25 cellular contexts compared by ENCODE assay signal in genomic region chr20:53960586-53961386, GRCh38.
DNase-seq lines count a peak whose midpoint lies in the region; ATAC-seq, FAIRE-seq and TF ChIP-seq lines count a peak whose summit lies in the region.
"Had no signal": no experiment of that assay in that cellular context is flagged by ENCODE, and none has a peak within 500 bp of the region (broad histone marks: within the 10 kb centered on the region; RNA-seq: fewer than 3 reads in every experiment).

No MANE protein-coding gene starts in this region.

- H3K36me3 ChIP-seq in left ventricle myocardium inferior, result no peaks in the 10 kb centered on the region
- H3K36me3 ChIP-seq: HAP-1, lower lobe of right lung, neutrophil, upper lobe of right lung had no signal

- H3K36me3 Mint-ChIP-seq in mesothelial cell of epicardium (no peaks in the 10 kb centered on the region), type B pancreatic cell (peaks cover 4% of the 10 kb centered on the region)
- no peaks in the 10 kb centered on the region for H3K36me3 Mint-ChIP-seq in CD4-positive, alpha-beta T cell (ENCODE audit: low read depth)
- H3K36me3 Mint-ChIP-seq: activated naive CD4-positive, alpha-beta T cell treated with anti-CD3 and anti-CD28 coated beads, Interleukin-2, amount 10 ng/mL, durations not matched to agents 7 days and 5 days had no signal

- TF ChIP-seq CTCF in left ventricle myocardium inferior (IDR thresholded peaks at IDR 0.05; ENCODE audit: borderline replicate concordance) (no peak), mesothelial cell of epicardium (IDR thresholded peaks at IDR 0.05; ENCODE audit: unreplicated experiment) (no peak), type B pancreatic cell (conservative IDR thresholded peaks at IDR 0.05) (no peak)
- no peak for TF ChIP-seq CTCF in CD4-positive, alpha-beta T cell (IDR thresholded peaks at IDR 0.05)

- DNase-seq in left ventricle myocardium inferior, result no peak
- no peak for DNase-seq in right cardiac atrium
- DNase-seq in mesothelial cell of epicardium (ENCODE audit: low spot score in 2 of 2, unreplicated experiment in 2 of 2), result no peak
- no peak for DNase-seq in type B pancreatic cell (ENCODE audit: extremely low spot score, unreplicated experiment)
- no peak for DNase-seq in CD4-positive, alpha-beta T cell
- no peak for DNase-seq in HUDEP-2 (lab: John Stamatoyannopoulos, UW; ENCODE audit: unreplicated experiment in 76 of 76)
- no peak for DNase-seq in D341Med (ENCODE audit: low spot score)
- DNase-seq: activated CD4-positive, alpha-beta T cell treated with anti-CD3 and anti-CD28 coated beads for 48 hours; activated naive CD4-positive, alpha-beta T cell treated with anti-CD3 and anti-CD28 coated beads, Interleukin-2, amount 10 ng/mL, durations not matched to agents 7 days and 5 days; activated T-cell treated with anti-CD3 and anti-CD28 coated beads, Interleukin-2, amount 50 U/mL, for 72 hours; erythroblast; islet precursor cell; lower lobe of right lung; NCI-H1694; NCI-H69; Right ventricle myocardium superior; stimulated activated CD4-positive, alpha-beta T cell treated with anti-CD3 and anti-CD28 coated beads, Interleukin-4, amount 100 ng/mL, for 24 hours; upper lobe of right lung had no signal

- H3K27ac Mint-ChIP-seq in mesothelial cell of epicardium (peak overlapping the region; percentile 52), type B pancreatic cell (peak overlapping the region; percentile 73)
- no peak overlapping the region for H3K27ac Mint-ChIP-seq in CD4-positive, alpha-beta T cell
- H3K27ac Mint-ChIP-seq: activated naive CD4-positive, alpha-beta T cell treated with anti-CD3 and anti-CD28 coated beads, Interleukin-2, amount 10 ng/mL, durations not matched to agents 7 days and 5 days; activated T-cell treated with anti-CD3 and anti-CD28 coated beads, Interleukin-2, amount 50 U/mL, for 72 hours; stimulated activated naive CD8-positive, alpha-beta T cell treated with anti-CD3 and anti-CD28 coated beads, Interleukin-15, Interleukin-2, amounts not matched to agents 100 ng/mL and 50 ng/mL, for 24 hours; T-helper 1 cell treated with Interleukin-12 subunit alpha and Interleukin-12 subunit beta and Interleukin-4 antibody, amounts not matched to agents 30 μg/mL and 1 μg/mL, for 36 hours had no signal

- H3K4me1 Mint-ChIP-seq in mesothelial cell of epicardium (peaks cover 14% of the 10 kb centered on the region), type B pancreatic cell (ENCODE audit: unreplicated experiment) (peaks cover 9% of the 10 kb centered on the region)
- H3K4me1 Mint-ChIP-seq in CD4-positive, alpha-beta T cell (ENCODE audit: low read depth), result no peaks in the 10 kb centered on the region
- H3K4me1 Mint-ChIP-seq: central memory CD8-positive, alpha-beta T cell had no signal

- H3K27me3 Mint-ChIP-seq in mesothelial cell of epicardium (ENCODE audit: low read depth), result peaks cover 3% of the 10 kb centered on the region
- H3K27me3 Mint-ChIP-seq in type B pancreatic cell, result no peaks in the 10 kb centered on the region
- H3K27me3 Mint-ChIP-seq in CD4-positive, alpha-beta T cell, result peaks cover 6% of the 10 kb centered on the region

- H3K9me3 Mint-ChIP-seq in mesothelial cell of epicardium (no peaks in the 10 kb centered on the region), type B pancreatic cell (no peaks in the 10 kb centered on the region)
- H3K9me3 Mint-ChIP-seq in CD4-positive, alpha-beta T cell, result no peaks in the 10 kb centered on the region
- H3K9me3 Mint-ChIP-seq: activated naive CD4-positive, alpha-beta T cell treated with anti-CD3 and anti-CD28 coated beads, Interleukin-2, amount 10 ng/mL, durations not matched to agents 7 days and 5 days; activated T-cell treated with anti-CD3 and anti-CD28 coated beads, Interleukin-2, amount 50 U/mL, for 72 hours; central memory CD8-positive, alpha-beta T cell; stimulated activated naive CD8-positive, alpha-beta T cell treated with anti-CD3 and anti-CD28 coated beads, Interleukin-15, Interleukin-2, amounts not matched to agents 100 ng/mL and 50 ng/mL, for 24 hours; T-helper 1 cell treated with Interleukin-12 subunit alpha and Interleukin-12 subunit beta and Interleukin-4 antibody, amounts not matched to agents 30 μg/mL and 1 μg/mL, for 36 hours had no signal

- intact Hi-C loops in left ventricle myocardium inferior (cut with micrococcal nuclease), result no loop called here
- intact Hi-C loops in right cardiac atrium (cut with DNase I), result no loop called here
- intact Hi-C loops in CD4-positive, alpha-beta T cell (cut with DNase I, micrococcal nuclease), result no loop called here

- H3K27ac ChIP-seq in left ventricle myocardium inferior (replicated peaks) (peak overlapping the region; percentile 62), right cardiac atrium (ENCODE audit: low read length) (no peak overlapping the region)
- H3K27ac ChIP-seq in CD4-positive, alpha-beta T cell (ENCODE audit: low read depth, low read length), result no peak overlapping the region
- H3K27ac ChIP-seq: C4-2B, lower lobe of right lung, neutrophil, upper lobe of right lung had no signal

- WGBS in right cardiac atrium, result 48% methylated on average over 2 of the region's 2 CpGs

- no peak for ATAC-seq in right cardiac atrium
- no peak for ATAC-seq in CD4-positive, alpha-beta T cell (ENCODE audit: poor library complexity)
- ATAC-seq: activated T-cell treated with anti-CD3 and anti-CD28 coated beads, Interleukin-2, amount 50 U/mL, for 72 hours; lower lobe of right lung; upper lobe of right lung had no signal

- H3K4me3 ChIP-seq in left ventricle myocardium inferior (no peak overlapping the region), right cardiac atrium (ENCODE audit: low read length) (no peak overlapping the region)
- H3K4me3 ChIP-seq: HAP-1, lower lobe of right lung, upper lobe of right lung had no signal

- H3K4me3 Mint-ChIP-seq in mesothelial cell of epicardium (no peak overlapping the region), type B pancreatic cell (no peak overlapping the region)
- H3K4me3 Mint-ChIP-seq in CD4-positive, alpha-beta T cell, result no peak overlapping the region
- H3K4me3 Mint-ChIP-seq: activated naive CD4-positive, alpha-beta T cell treated with anti-CD3 and anti-CD28 coated beads, Interleukin-2, amount 10 ng/mL, durations not matched to agents 7 days and 5 days; activated T-cell treated with anti-CD3 and anti-CD28 coated beads, Interleukin-2, amount 50 U/mL, for 72 hours; central memory CD8-positive, alpha-beta T cell; stimulated activated naive CD8-positive, alpha-beta T cell treated with anti-CD3 and anti-CD28 coated beads, Interleukin-15, Interleukin-2, amounts not matched to agents 100 ng/mL and 50 ng/mL, for 24 hours; T-helper 1 cell treated with Interleukin-12 subunit alpha and Interleukin-12 subunit beta and Interleukin-4 antibody, amounts not matched to agents 30 μg/mL and 1 μg/mL, for 36 hours had no signal

- peak; percentile 95 for FAIRE-seq in endometrium (lab: Jason Lieb, UNC)

- CTCF ChIA-PET in CD4-positive, alpha-beta T cell (lab: Charles Lee), result interaction anchor here (0.7 to 1.1 kb wide), 2 partner anchors 11 to 172 kb away, joined by 3 read pairs; no protein-coding TSS in a partner anchor

- POLR2A ChIA-PET in CD4-positive, alpha-beta T cell (lab: Charles Lee), result no interaction called here

- H3K27me3 ChIP-seq in left ventricle myocardium inferior (ENCODE audit: low read depth) (peaks cover 8% of the 10 kb centered on the region), right cardiac atrium (ENCODE audit: control insufficient read depth, insufficient read depth) (no peaks in the 10 kb centered on the region)
- no peaks in the 10 kb centered on the region for H3K27me3 ChIP-seq in CD4-positive, alpha-beta T cell (ENCODE audit: control insufficient read depth, insufficient read depth, low read length)
- H3K27me3 ChIP-seq: upper lobe of right lung had no signal

- H3K4me1 ChIP-seq in left ventricle myocardium inferior (peaks cover 13% of the 10 kb centered on the region), right cardiac atrium (ENCODE audit: control insufficient read depth, insufficient read depth, low read length) (peaks cover 6% of the 10 kb centered on the region)
- H3K4me1 ChIP-seq: HAP-1, lower lobe of right lung, upper lobe of right lung had no signal

- H3K9me3 ChIP-seq in left ventricle myocardium inferior (replicated peaks) (peaks cover 7% of the 10 kb centered on the region), right cardiac atrium (ENCODE audit: control insufficient read depth, low read length) (no peaks in the 10 kb centered on the region)
- H3K9me3 ChIP-seq in CD4-positive, alpha-beta T cell (ENCODE audit: control insufficient read depth, low read length), result no peaks in the 10 kb centered on the region
- H3K9me3 ChIP-seq: HAP-1, neutrophil, upper lobe of right lung had no signal
